ENCODE assay signal across 14 cellular contexts in genomic region chr18:55511277-55511676, GRCh38.
A peak's percentile ranks its signal among the peaks of the same experiment; 100 is the strongest.
DNase-seq lines count a peak whose midpoint lies in the region; ATAC-seq and TF ChIP-seq lines count a peak whose summit lies in the region.
"Had no signal": no experiment of that assay in that cellular context is flagged by ENCODE, and none has a peak within 500 bp of the region (broad histone marks: within the 10 kb centered on the region; RNA-seq: fewer than 3 reads in every experiment).

No MANE protein-coding gene starts in this region.

- no peaks in the 10 kb centered on the region for H3F3A ChIP-seq in neural progenitor cell (ENCODE audit: low read depth)

- DNase-seq in stimulated activated naive CD8-positive, alpha-beta T cell treated with anti-CD3 and anti-CD28 coated beads, Interleukin-15, amount 100 ng/mL, for 72 hours: no peak
- no peak for DNase-seq in neural progenitor cell (ENCODE audit: low spot score)
- no peak for DNase-seq in vagina (ENCODE audit: extremely low spot score in 2 of 2)
- no peak for DNase-seq in DMS153 (lab: John Stamatoyannopoulos, UW)
- no peak for DNase-seq in coronary artery (ENCODE audit: low spot score)
- DNase-seq: activated CD4-positive, alpha-beta memory T cell treated with anti-CD3 and anti-CD28 coated beads for 36 hours; NCI-H146; NCI-H524 had no signal

- H3K9me3 Mint-ChIP-seq in stimulated activated naive CD8-positive, alpha-beta T cell treated with anti-CD3 and anti-CD28 coated beads, Interleukin-15, Interleukin-2, amounts not matched to agents 100 ng/mL and 50 ng/mL, for 24 hours: peaks cover 3% of the 10 kb centered on the region
- no peaks in the 10 kb centered on the region for H3K9me3 Mint-ChIP-seq in stimulated activated naive CD8-positive, alpha-beta T cell treated with anti-CD3 and anti-CD28 coated beads, Interleukin-15, amount 100 ng/mL, for 72 hours
- H3K9me3 Mint-ChIP-seq in neural progenitor cell: peaks cover 3% of the 10 kb centered on the region
- H3K9me3 Mint-ChIP-seq: activated CD4-positive, alpha-beta memory T cell treated with anti-CD3 and anti-CD28 coated beads for 36 hours; activated T-helper 2 cell treated with anti-CD3 and anti-CD28 coated beads, Interferon-gamma antibody, Interleukin-2, Interleukin-4, amounts not matched to agents 10 μg/mL and 5 μg/mL and 100 μg/mL, durations not matched to agents 14 hours and 24 hours and 36 hours; neural crest cell had no signal

- no peak for TF ChIP-seq POLR2A in vagina (IDR thresholded peaks at IDR 0.05)

- no peaks in the 10 kb centered on the region for H3K36me3 ChIP-seq in endocrine pancreas (ENCODE audit: control insufficient read depth, insufficient read depth, low read length)
- no peaks in the 10 kb centered on the region for H3K36me3 ChIP-seq in neural progenitor cell
- H3K36me3 ChIP-seq in vagina: no peaks in the 10 kb centered on the region
- H3K36me3 ChIP-seq: tibial nerve had no signal

- peak overlapping the region; percentile 39 for H3K27ac ChIP-seq in neural progenitor cell
- peak overlapping the region; percentile 74 for H3K27ac ChIP-seq in vagina
- peak overlapping the region in 1 of 2 donors; percentile 68 for H3K27ac ChIP-seq in coronary artery

- H3K27me3 Mint-ChIP-seq in stimulated activated naive CD8-positive, alpha-beta T cell treated with anti-CD3 and anti-CD28 coated beads, Interleukin-15, Interleukin-2, amounts not matched to agents 100 ng/mL and 50 ng/mL, for 24 hours: no peaks in the 10 kb centered on the region
- no peaks in the 10 kb centered on the region for H3K27me3 Mint-ChIP-seq in stimulated activated naive CD8-positive, alpha-beta T cell treated with anti-CD3 and anti-CD28 coated beads, Interleukin-15, amount 100 ng/mL, for 72 hours
- no peaks in the 10 kb centered on the region for H3K27me3 Mint-ChIP-seq in neural progenitor cell (ENCODE audit: insufficient read depth, low read depth)
- H3K27me3 Mint-ChIP-seq: activated CD4-positive, alpha-beta memory T cell treated with anti-CD3 and anti-CD28 coated beads for 36 hours had no signal

- no peak overlapping the region for H3K27ac Mint-ChIP-seq in stimulated activated naive CD8-positive, alpha-beta T cell treated with anti-CD3 and anti-CD28 coated beads, Interleukin-15, Interleukin-2, amounts not matched to agents 100 ng/mL and 50 ng/mL, for 24 hours
- H3K27ac Mint-ChIP-seq in stimulated activated naive CD8-positive, alpha-beta T cell treated with anti-CD3 and anti-CD28 coated beads, Interleukin-15, amount 100 ng/mL, for 72 hours: no peak overlapping the region
- no peak overlapping the region for H3K27ac Mint-ChIP-seq in neural progenitor cell
- H3K27ac Mint-ChIP-seq: activated CD4-positive, alpha-beta memory T cell treated with anti-CD3 and anti-CD28 coated beads for 36 hours; activated T-helper 2 cell treated with anti-CD3 and anti-CD28 coated beads, Interferon-gamma antibody, Interleukin-2, Interleukin-4, amounts not matched to agents 10 μg/mL and 5 μg/mL and 100 μg/mL, durations not matched to agents 14 hours and 24 hours and 36 hours had no signal

- no peak overlapping the region for H3K9ac ChIP-seq in endocrine pancreas (ENCODE audit: control insufficient read depth, insufficient read depth, low read length)
- H3K9ac ChIP-seq in neural progenitor cell: no peak overlapping the region

- peak overlapping the region; percentile 64 for H3K4me3 ChIP-seq in endocrine pancreas (ENCODE audit: control insufficient read depth, insufficient read depth, low read length)
- no peak overlapping the region for H3K4me3 ChIP-seq in neural progenitor cell
- no peak overlapping the region for H3K4me3 ChIP-seq in vagina
- no peak overlapping the region for H3K4me3 ChIP-seq in coronary artery

- no peak overlapping the region for H2AFZ ChIP-seq in neural progenitor cell (replicated peaks)

- no peaks in the 10 kb centered on the region for H3K9me3 ChIP-seq in endocrine pancreas (ENCODE audit: control insufficient read depth, low read length)
- no peaks in the 10 kb centered on the region for H3K9me3 ChIP-seq in neural progenitor cell (ENCODE audit: low read depth)
- no peaks in the 10 kb centered on the region for H3K9me3 ChIP-seq in vagina
- H3K9me3 ChIP-seq: tibial nerve had no signal

- H3K4me3 Mint-ChIP-seq in stimulated activated naive CD8-positive, alpha-beta T cell treated with anti-CD3 and anti-CD28 coated beads, Interleukin-15, Interleukin-2, amounts not matched to agents 100 ng/mL and 50 ng/mL, for 24 hours: peak overlapping the region; percentile 51
- no peak overlapping the region for H3K4me3 Mint-ChIP-seq in stimulated activated naive CD8-positive, alpha-beta T cell treated with anti-CD3 and anti-CD28 coated beads, Interleukin-15, amount 100 ng/mL, for 72 hours
- H3K4me3 Mint-ChIP-seq in neural progenitor cell: no peak overlapping the region
- H3K4me3 Mint-ChIP-seq: activated CD4-positive, alpha-beta memory T cell treated with anti-CD3 and anti-CD28 coated beads for 36 hours; neural crest cell had no signal

- H3K4me1 ChIP-seq in endocrine pancreas (ENCODE audit: control insufficient read depth, insufficient read depth, low read length): peaks cover 27% of the 10 kb centered on the region
- peaks cover 15% of the 10 kb centered on the region for H3K4me1 ChIP-seq in neural progenitor cell
- H3K4me1 ChIP-seq in vagina: peaks cover 6% of the 10 kb centered on the region

- H3K27me3 ChIP-seq in endocrine pancreas (ENCODE audit: control insufficient read depth, insufficient read depth, low read length): no peaks in the 10 kb centered on the region
- H3K27me3 ChIP-seq in neural progenitor cell: no peaks in the 10 kb centered on the region
- no peaks in the 10 kb centered on the region for H3K27me3 ChIP-seq in vagina
- H3K27me3 ChIP-seq: tibial nerve had no signal

- ATAC-seq in stimulated activated naive CD8-positive, alpha-beta T cell treated with anti-CD3 and anti-CD28 coated beads, Interleukin-15, amount 100 ng/mL, for 72 hours: no peak
- no peak for ATAC-seq in GM21786 (IDR thresholded peaks at IDR 0.05; ENCODE audit: unreplicated experiment)

- H4K20me1 ChIP-seq in neural progenitor cell (ENCODE audit: low read depth): peaks cover 46% of the 10 kb centered on the region

- TF ChIP-seq CTCF in neural progenitor cell (IDR thresholded peaks at IDR 0.05) (no peak), vagina (IDR thresholded peaks at IDR 0.05) (no peak), coronary artery (IDR thresholded peaks at IDR 0.05) (no peak)

- peaks cover 19% of the 10 kb centered on the region for H3K4me1 Mint-ChIP-seq in stimulated activated naive CD8-positive, alpha-beta T cell treated with anti-CD3 and anti-CD28 coated beads, Interleukin-15, Interleukin-2, amounts not matched to agents 100 ng/mL and 50 ng/mL, for 24 hours (ENCODE audit: low read depth)
- H3K4me1 Mint-ChIP-seq in stimulated activated naive CD8-positive, alpha-beta T cell treated with anti-CD3 and anti-CD28 coated beads, Interleukin-15, amount 100 ng/mL, for 72 hours: peaks cover 12% of the 10 kb centered on the region
- peaks cover 29% of the 10 kb centered on the region for H3K4me1 Mint-ChIP-seq in neural progenitor cell

- intact Hi-C loops in vagina (cut with DNase I): no loop called here

- peaks cover 97% of the 10 kb centered on the region for H3K79me2 ChIP-seq in neural progenitor cell (ENCODE audit: low read depth)

- H3K4me2 ChIP-seq in neural progenitor cell: no peak overlapping the region

- no peaks in the 10 kb centered on the region for H3K36me3 Mint-ChIP-seq in stimulated activated naive CD8-positive, alpha-beta T cell treated with anti-CD3 and anti-CD28 coated beads, Interleukin-15, Interleukin-2, amounts not matched to agents 100 ng/mL and 50 ng/mL, for 24 hours (ENCODE audit: low read depth)
- no peaks in the 10 kb centered on the region for H3K36me3 Mint-ChIP-seq in neural progenitor cell
- H3K36me3 Mint-ChIP-seq: activated CD4-positive, alpha-beta memory T cell treated with anti-CD3 and anti-CD28 coated beads for 36 hours had no signal
